ENCODE assay signal across 17 cellular contexts in the genomic region with DNA sequence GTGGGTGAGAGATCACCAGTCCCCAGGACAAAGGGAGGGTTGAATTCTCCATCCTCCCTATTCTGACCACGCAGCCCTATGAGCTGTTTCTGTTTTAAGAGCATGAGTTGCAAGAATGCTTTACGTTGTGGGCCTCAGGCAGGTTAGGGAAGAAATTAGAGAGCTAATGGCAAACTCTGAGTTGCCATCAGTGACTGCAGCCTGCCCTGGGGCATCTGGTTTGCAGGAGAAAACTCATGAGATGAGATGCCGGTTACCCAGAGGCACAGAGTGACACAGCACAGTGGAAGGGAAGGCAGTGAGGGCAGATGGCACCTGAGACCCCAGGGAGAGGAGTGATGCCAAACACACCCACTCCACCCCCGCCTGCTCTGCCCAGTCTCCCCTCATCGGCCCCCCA.
"Had no signal": no experiment of that assay in that cellular context is flagged by ENCODE, and none has a peak within 500 bp of the region (broad histone marks: within the 10 kb centered on the region; RNA-seq: fewer than 3 reads in every experiment).

No MANE protein-coding gene starts in this region.

- H3K9me3 ChIP-seq: ascending aorta, breast epithelium, gastroesophageal sphincter, ovary, uterus had no signal

- H3K4me3 ChIP-seq: ascending aorta, breast epithelium, gastroesophageal sphincter, neural progenitor cell, ovary, uterus had no signal

- H3K27me3 ChIP-seq: ascending aorta, breast epithelium, gastroesophageal sphincter, neural progenitor cell, ovary, uterus had no signal

- H3K9me3 Mint-ChIP-seq: activated CD4-positive, alpha-beta T cell treated with anti-CD3 and anti-CD28 coated beads, Interleukin-2, amount 10 ng/mL, durations not matched to agents 7 days and 5 days; activated naive CD4-positive, alpha-beta T cell treated with anti-CD3 and anti-CD28 coated beads, Interleukin-2, amount 10 ng/mL, durations not matched to agents 7 days and 5 days; activated T-helper 17 cell treated with anti-CD3 and anti-CD28 coated beads, Interleukin-2, amount 50 U/mL, for 72 hours; neural progenitor cell; T-helper 2 cell treated with Interferon-gamma antibody and Interleukin-4, amounts not matched to agents 5 μg/mL and 100 μg/mL, for 36 hours had no signal

- ATAC-seq: activated T-helper 17 cell treated with anti-CD3 and anti-CD28 coated beads, Interleukin-2, amount 50 U/mL, for 72 hours; gastroesophageal sphincter had no signal

- H3K4me1 Mint-ChIP-seq: activated CD4-positive, alpha-beta T cell treated with anti-CD3 and anti-CD28 coated beads, Interleukin-2, amount 10 ng/mL, durations not matched to agents 7 days and 5 days; activated naive CD4-positive, alpha-beta T cell treated with anti-CD3 and anti-CD28 coated beads, Interleukin-2, amount 10 ng/mL, durations not matched to agents 7 days and 5 days; activated T-helper 17 cell treated with anti-CD3 and anti-CD28 coated beads, Interleukin-2, amount 50 U/mL, for 72 hours; neural progenitor cell had no signal

- H3K36me3 ChIP-seq: ascending aorta, breast epithelium, gastroesophageal sphincter, neural progenitor cell, ovary, uterus had no signal

- H3K4me3 Mint-ChIP-seq: activated CD4-positive, alpha-beta T cell treated with anti-CD3 and anti-CD28 coated beads, Interleukin-2, amount 10 ng/mL, durations not matched to agents 7 days and 5 days; activated naive CD4-positive, alpha-beta T cell treated with anti-CD3 and anti-CD28 coated beads, Interleukin-2, amount 10 ng/mL, durations not matched to agents 7 days and 5 days; activated T-helper 17 cell treated with anti-CD3 and anti-CD28 coated beads, Interleukin-2, amount 50 U/mL, for 72 hours; dendritic cell treated with granulocyte-macrophage colony-stimulating factor and Interleukin-4, amounts not matched to agents 40 ng/mL and 50 ng/mL, for 4 days; neural progenitor cell; T-helper 2 cell treated with Interferon-gamma antibody and Interleukin-4, amounts not matched to agents 5 μg/mL and 100 μg/mL, for 36 hours had no signal

- H3K36me3 Mint-ChIP-seq: activated naive CD4-positive, alpha-beta T cell treated with anti-CD3 and anti-CD28 coated beads, Interleukin-2, amount 10 ng/mL, durations not matched to agents 7 days and 5 days; neural progenitor cell had no signal

- H3K4me1 ChIP-seq: ascending aorta, breast epithelium, gastroesophageal sphincter, neural progenitor cell, uterus had no signal

- H3K27me3 Mint-ChIP-seq: activated naive CD4-positive, alpha-beta T cell treated with anti-CD3 and anti-CD28 coated beads, Interleukin-2, amount 10 ng/mL, durations not matched to agents 7 days and 5 days; dendritic cell treated with granulocyte-macrophage colony-stimulating factor and Interleukin-4, amounts not matched to agents 40 ng/mL and 50 ng/mL, for 4 days had no signal

- DNase-seq: activated CD4-positive, alpha-beta T cell treated with anti-CD3 and anti-CD28 coated beads, Interleukin-2, amount 10 ng/mL, durations not matched to agents 7 days and 5 days; activated CD8-positive, alpha-beta memory T cell treated with anti-CD3 and anti-CD28 coated beads for 24 hours; activated naive CD4-positive, alpha-beta T cell treated with anti-CD3 and anti-CD28 coated beads, Interleukin-2, amount 10 ng/mL, durations not matched to agents 7 days and 5 days; effector memory CD4-positive, alpha-beta T cell; mammary epithelial cell; ovary; stimulated activated CD4-positive, alpha-beta T cell treated with anti-CD3 and anti-CD28 coated beads, Interleukin-12 subunit alpha, Interleukin-12 subunit beta, amount 100 ng/mL, for 4 hours; stimulated activated CD4-positive, alpha-beta T cell treated with anti-CD3 and anti-CD28 coated beads, Interleukin-2, amount 100 ng/mL, for 24 hours; uterus had no signal

- H3K27ac Mint-ChIP-seq: activated CD4-positive, alpha-beta T cell treated with anti-CD3 and anti-CD28 coated beads, Interleukin-2, amount 10 ng/mL, durations not matched to agents 7 days and 5 days; activated naive CD4-positive, alpha-beta T cell treated with anti-CD3 and anti-CD28 coated beads, Interleukin-2, amount 10 ng/mL, durations not matched to agents 7 days and 5 days; activated T-helper 17 cell treated with anti-CD3 and anti-CD28 coated beads, Interleukin-2, amount 50 U/mL, for 72 hours; dendritic cell treated with granulocyte-macrophage colony-stimulating factor and Interleukin-4, amounts not matched to agents 40 ng/mL and 50 ng/mL, for 4 days; neural progenitor cell; T-helper 2 cell treated with Interferon-gamma antibody and Interleukin-4, amounts not matched to agents 5 μg/mL and 100 μg/mL, for 36 hours had no signal

- H3K27ac ChIP-seq: ascending aorta, breast epithelium, epithelial cell of prostate, gastroesophageal sphincter, neural progenitor cell, ovary, uterus had no signal
